In the genomic region with DNA sequence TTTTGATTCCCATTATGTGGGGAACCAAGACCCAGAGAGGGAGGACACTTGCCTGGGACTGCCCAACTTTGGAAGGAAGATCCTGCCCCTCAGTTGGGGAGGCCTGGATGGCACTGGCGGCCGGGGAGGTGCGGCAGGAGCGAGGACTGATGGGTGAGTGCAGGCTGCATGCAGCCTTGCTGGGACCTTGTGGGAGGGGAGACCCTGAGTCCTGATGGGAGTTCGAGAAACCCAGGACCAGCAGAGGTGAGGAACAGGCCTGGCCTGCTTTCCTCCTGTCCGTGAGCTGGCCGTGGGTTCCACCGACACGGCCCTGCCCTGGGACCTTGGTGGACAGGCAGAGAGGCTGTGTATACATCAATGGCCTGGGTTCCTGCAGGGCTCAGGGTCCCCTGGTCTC, we compare ENCODE assay signal across 15 cellular contexts. TPM values are rescaled to one million over a fixed set of nuclear protein-coding genes. Genes with fewer than 3 reads are reported as not detected.
"Had no signal": no experiment of that assay in that cellular context is flagged by ENCODE, and none has a peak within 500 bp of the region (broad histone marks: within the 10 kb centered on the region; RNA-seq: fewer than 3 reads in every experiment).

No MANE protein-coding gene starts in this region.

- H3K4me3 Mint-ChIP-seq: natural killer cell had no signal

- DNase-seq: activated naive CD4-positive, alpha-beta T cell; central memory CD4-positive, alpha-beta T cell; colonic mucosa; erythroblast; natural killer cell; SK-N-SH; stimulated activated naive CD4-positive, alpha-beta T cell treated with Interleukin-2 at 50 U/mL for 16 hours; substantia nigra; uterus had no signal

- H3K4me2 ChIP-seq: SK-N-SH had no signal

- ATAC-seq: body of pancreas, natural killer cell had no signal

- H3K4me1 Mint-ChIP-seq: natural killer cell had no signal

- H3K4me3 ChIP-seq: body of pancreas, colonic mucosa, tibial artery, uterus had no signal

- H2AFZ ChIP-seq: parathyroid adenoma had no signal

- H3K4me1 ChIP-seq: colonic mucosa, parathyroid adenoma had no signal

- H3K27me3 ChIP-seq: body of pancreas, colonic mucosa, tibial artery, uterus had no signal

- H3K9me3 Mint-ChIP-seq: natural killer cell had no signal

- H3K9me3 ChIP-seq: body of pancreas, colonic mucosa, SK-N-SH, tibial artery, uterus had no signal

- H3K27ac ChIP-seq: body of pancreas, colonic mucosa, parathyroid adenoma, tibial artery, uterus had no signal

- H3K9ac ChIP-seq: parathyroid adenoma, SK-N-SH had no signal

- H3K36me3 ChIP-seq: colonic mucosa, uterus had no signal

- H3K36me3 Mint-ChIP-seq: natural killer cell had no signal

- FAIRE-seq: endometrium, frontal cortex had no signal

- H3K79me2 ChIP-seq: parathyroid adenoma had no signal

- H3K27ac Mint-ChIP-seq: natural killer cell had no signal

RNA-seq across cellular contexts. Expression of a gene that starts 19.3 kb away (rescaled TPM):
- total RNA-seq: kidney epithelial cell had no signal
